In genomic region chr4:184806246-184806550, GRCh38 we compare ENCODE assay signal across 2 cellular contexts.
TF ChIP-seq lines count a peak whose summit lies in the region.

No MANE protein-coding gene starts in this region.

TF ChIP-seq in HCT116, 20 proteins besides CTCF, POLR2A, EP300 and RAD21 (continued from another document):
- no peak for TF ChIP-seq ZBTB33 (IDR thresholded peaks at IDR 0.05; ENCODE audit: extremely low read depth, insufficient replicate concordance, low read length)
- TF ChIP-seq, protein P1, sequence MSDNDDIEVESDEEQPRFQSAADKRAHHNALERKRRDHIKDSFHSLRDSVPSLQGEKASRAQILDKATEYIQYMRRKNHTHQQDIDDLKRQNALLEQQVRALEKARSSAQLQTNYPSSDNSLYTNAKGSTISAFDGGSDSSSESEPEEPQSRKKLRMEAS (IDR thresholded peaks at IDR 0.05), result no peak
- no peak for TF ChIP-seq CEBPB (IDR thresholded peaks at IDR 0.05; ENCODE audit: low read depth)
- TF ChIP-seq YY1 (IDR thresholded peaks at IDR 0.05; ENCODE audit: extremely low read depth, insufficient replicate concordance, low read depth, low read length), result no peak
- TF ChIP-seq ELF1 (IDR thresholded peaks at IDR 0.05; ENCODE audit: borderline replicate concordance, low read depth), result no peak
- TF ChIP-seq CBX3 (IDR thresholded peaks at IDR 0.05; ENCODE audit: low read depth), result no peak
- TF ChIP-seq SRF (IDR thresholded peaks at IDR 0.05; ENCODE audit: low read depth), result no peak
- TF ChIP-seq EGR1 (IDR thresholded peaks at IDR 0.05; ENCODE audit: low read depth), result no peak
- TF ChIP-seq TCF7L2 (IDR thresholded peaks at IDR 0.05; ENCODE audit: borderline replicate concordance, extremely low read depth, insufficient read depth, insufficient read length), result no peak
- TF ChIP-seq, protein P2, sequence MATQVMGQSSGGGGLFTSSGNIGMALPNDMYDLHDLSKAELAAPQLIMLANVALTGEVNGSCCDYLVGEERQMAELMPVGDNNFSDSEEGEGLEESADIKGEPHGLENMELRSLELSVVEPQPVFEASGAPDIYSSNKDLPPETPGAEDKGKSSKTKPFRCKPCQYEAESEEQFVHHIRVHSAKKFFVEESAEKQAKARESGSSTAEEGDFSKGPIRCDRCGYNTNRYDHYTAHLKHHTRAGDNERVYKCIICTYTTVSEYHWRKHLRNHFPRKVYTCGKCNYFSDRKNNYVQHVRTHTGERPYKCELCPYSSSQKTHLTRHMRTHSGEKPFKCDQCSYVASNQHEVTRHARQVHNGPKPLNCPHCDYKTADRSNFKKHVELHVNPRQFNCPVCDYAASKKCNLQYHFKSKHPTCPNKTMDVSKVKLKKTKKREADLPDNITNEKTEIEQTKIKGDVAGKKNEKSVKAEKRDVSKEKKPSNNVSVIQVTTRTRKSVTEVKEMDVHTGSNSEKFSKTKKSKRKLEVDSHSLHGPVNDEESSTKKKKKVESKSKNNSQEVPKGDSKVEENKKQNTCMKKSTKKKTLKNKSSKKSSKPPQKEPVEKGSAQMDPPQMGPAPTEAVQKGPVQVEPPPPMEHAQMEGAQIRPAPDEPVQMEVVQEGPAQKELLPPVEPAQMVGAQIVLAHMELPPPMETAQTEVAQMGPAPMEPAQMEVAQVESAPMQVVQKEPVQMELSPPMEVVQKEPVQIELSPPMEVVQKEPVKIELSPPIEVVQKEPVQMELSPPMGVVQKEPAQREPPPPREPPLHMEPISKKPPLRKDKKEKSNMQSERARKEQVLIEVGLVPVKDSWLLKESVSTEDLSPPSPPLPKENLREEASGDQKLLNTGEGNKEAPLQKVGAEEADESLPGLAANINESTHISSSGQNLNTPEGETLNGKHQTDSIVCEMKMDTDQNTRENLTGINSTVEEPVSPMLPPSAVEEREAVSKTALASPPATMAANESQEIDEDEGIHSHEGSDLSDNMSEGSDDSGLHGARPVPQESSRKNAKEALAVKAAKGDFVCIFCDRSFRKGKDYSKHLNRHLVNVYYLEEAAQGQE (IDR thresholded peaks at IDR 0.05; ENCODE audit: low read depth), result no peak
- TF ChIP-seq ATF3 (IDR thresholded peaks at IDR 0.05), result no peak
- TF ChIP-seq POLR2AphosphoS5 (IDR thresholded peaks at IDR 0.05; ENCODE audit: low read depth, low read length), result no peak
- no peak for TF ChIP-seq SP1 (IDR thresholded peaks at IDR 0.05; ENCODE audit: low read depth)

TF ChIP-seq in GM12878, 131 proteins besides CTCF, POLR2A, EP300 and RAD21 (continued from another document):
- TF ChIP-seq ZNF274 (IDR thresholded peaks at IDR 0.05; ENCODE audit: insufficient read depth, insufficient read length), result no peak
- TF ChIP-seq FOXM1 (IDR thresholded peaks at IDR 0.05; ENCODE audit: low read depth, low read length), result no peak
- TF ChIP-seq NBN (IDR thresholded peaks at IDR 0.05), result no peak
- TF ChIP-seq, protein P3, sequence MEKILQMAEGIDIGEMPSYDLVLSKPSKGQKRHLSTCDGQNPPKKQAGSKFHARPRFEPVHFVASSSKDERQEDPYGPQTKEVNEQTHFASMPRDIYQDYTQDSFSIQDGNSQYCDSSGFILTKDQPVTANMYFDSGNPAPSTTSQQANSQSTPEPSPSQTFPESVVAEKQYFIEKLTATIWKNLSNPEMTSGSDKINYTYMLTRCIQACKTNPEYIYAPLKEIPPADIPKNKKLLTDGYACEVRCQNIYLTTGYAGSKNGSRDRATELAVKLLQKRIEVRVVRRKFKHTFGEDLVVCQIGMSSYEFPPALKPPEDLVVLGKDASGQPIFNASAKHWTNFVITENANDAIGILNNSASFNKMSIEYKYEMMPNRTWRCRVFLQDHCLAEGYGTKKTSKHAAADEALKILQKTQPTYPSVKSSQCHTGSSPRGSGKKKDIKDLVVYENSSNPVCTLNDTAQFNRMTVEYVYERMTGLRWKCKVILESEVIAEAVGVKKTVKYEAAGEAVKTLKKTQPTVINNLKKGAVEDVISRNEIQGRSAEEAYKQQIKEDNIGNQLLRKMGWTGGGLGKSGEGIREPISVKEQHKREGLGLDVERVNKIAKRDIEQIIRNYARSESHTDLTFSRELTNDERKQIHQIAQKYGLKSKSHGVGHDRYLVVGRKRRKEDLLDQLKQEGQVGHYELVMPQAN (conservative IDR thresholded peaks at IDR 0.05), result no peak
- TF ChIP-seq PAX8 (IDR thresholded peaks at IDR 0.05), result no peak
- no peak for TF ChIP-seq RB1 (IDR thresholded peaks at IDR 0.05; ENCODE audit: borderline replicate concordance)
- no peak for TF ChIP-seq EGR1 (IDR thresholded peaks at IDR 0.05; ENCODE audit: borderline replicate concordance in 1 of 2, low read depth in 2 of 2, low read length in 2 of 2)
- TF ChIP-seq RELB (IDR thresholded peaks at IDR 0.05; ENCODE audit: low read depth), result no peak
TF ChIP-seq in GM12878: peak in this region for 0.
